In the genomic region with DNA sequence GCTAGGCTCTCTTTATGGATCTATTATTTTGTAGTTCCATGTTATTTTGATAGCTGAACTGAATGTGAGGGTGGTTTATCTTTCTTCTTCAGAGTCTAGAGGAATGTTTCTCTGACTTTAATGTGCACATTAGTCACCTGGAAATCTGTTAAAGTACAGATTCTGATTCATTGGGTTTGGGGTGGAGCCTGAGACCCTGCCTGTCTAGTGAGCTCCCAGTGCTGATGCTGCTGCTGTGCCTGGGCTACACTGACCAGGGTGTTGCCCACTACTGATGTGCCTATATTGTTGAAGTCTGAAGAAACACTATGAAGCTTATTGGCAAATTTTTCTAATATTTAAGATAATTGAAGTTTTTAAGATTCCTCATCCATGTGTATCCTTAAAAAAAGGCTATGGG, we compare ENCODE assay signal across 31 cellular contexts. TPM values are rescaled to one million over a fixed set of nuclear protein-coding genes. Genes with fewer than 3 reads are reported as not detected.
DNase-seq lines count a peak whose midpoint lies in the region; ATAC-seq, FAIRE-seq and TF ChIP-seq lines count a peak whose summit lies in the region.
"Had no signal": no experiment of that assay in that cellular context is flagged by ENCODE, and none has a peak within 500 bp of the region (broad histone marks: within the 10 kb centered on the region; RNA-seq: fewer than 3 reads in every experiment).

No MANE protein-coding gene starts in this region.

- H4K20me1 ChIP-seq in K562 (replicated peaks; ENCODE audit: control insufficient read depth, insufficient read depth, low read length), result no peaks in the 10 kb centered on the region

- no peak overlapping the region for H2BK5ac ChIP-seq in mesenchymal stem cell (ENCODE audit: low read depth, low read length, poor library complexity, severe bottlenecking)

- ATAC-seq in K562, result no peak
- ATAC-seq in HG03460 (IDR thresholded peaks at IDR 0.05; ENCODE audit: unreplicated experiment), result no peak
- no peak for ATAC-seq in right cardiac atrium
- ATAC-seq: GM23338, WTC11 had no signal

- POLR2A ChIA-PET in K562 (lab: Yijun Ruan, JAX), result interaction anchor here (1.7 to 3.0 kb wide), 2 partner anchors 9 to 11 kb away, joined by 5 to 16 read pairs; no protein-coding TSS in a partner anchor

- H2AFZ ChIP-seq in K562 (ENCODE audit: low read depth, low read length), result no peak overlapping the region
- H2AFZ ChIP-seq in mesenchymal stem cell (ENCODE audit: low read depth, low read length), result no peak overlapping the region
- H2AFZ ChIP-seq: GM23338 had no signal

- H3K18ac ChIP-seq in mesenchymal stem cell (ENCODE audit: low read depth in 1 of 2, low read length in 2 of 2), result no peak overlapping the region

- H3K4me1 ChIP-seq in K562 (replicated peaks in 1 of 2; ENCODE audit: control insufficient read depth in 2 of 2, insufficient read depth in 2 of 2, low read length in 2 of 2) (no peaks in the 10 kb centered on the region), mesenchymal stem cell (ENCODE audit: control insufficient read depth, insufficient read depth, low read depth, low read length) (no peaks in the 10 kb centered on the region), right cardiac atrium (ENCODE audit: control insufficient read depth, insufficient read depth, low read length) (no peaks in the 10 kb centered on the region)

- H3K9me1 ChIP-seq in K562 (ENCODE audit: control insufficient read depth, insufficient read depth, low read length), result no peaks in the 10 kb centered on the region

- no peak for TF ChIP-seq EP300 in K562 (IDR thresholded peaks at IDR 0.05; ENCODE audit: low read length)

- DNase-seq in H54 (ENCODE audit: insufficient read length, low spot score) (no peak), RKO (ENCODE audit: low spot score) (peak; percentile 11), K562 (ENCODE audit: extremely low read depth in 1 of 4, low spot score in 3 of 4) (no peak), mesenchymal stem cell (no peak), NCI-H187 (lab: John Stamatoyannopoulos, UW) (no peak), NCI-H1930 (lab: John Stamatoyannopoulos, UW) (no peak), right cardiac atrium (no peak)
- DNase-seq: activated CD4-positive, alpha-beta T cell treated with anti-CD3 and anti-CD28 coated beads, Interleukin-2, amount 10 ng/mL, durations not matched to agents 7 days and 5 days; activated effector memory CD4-positive, alpha-beta T cell treated with anti-CD3 and anti-CD28 coated beads, Interleukin-2, amount 50 U/mL, for 16 hours; activated naive CD8-positive, alpha-beta T cell treated with anti-CD3 and anti-CD28 coated beads for 36 hours; activated T-cell treated with anti-CD3 and anti-CD28 coated beads, Interleukin-2, amount 50 U/mL, for 1 hour; aorta; Caco-2; dermis blood vessel endothelial cell; DMS79; esophagus squamous epithelium; left cardiac atrium; NCI-H146; NCI-H446 treated with DMSO at 0.1 percent for 48 hours; NCI-H774; Peyer's patch; SJCRH30; stimulated activated CD4-positive, alpha-beta T cell treated with anti-CD3 and anti-CD28 coated beads, Interleukin-15, amount 100 ng/mL, for 24 hours; stimulated activated CD4-positive, alpha-beta T cell treated with anti-CD3 and anti-CD28 coated beads, Interleukin-4, amount 100 ng/mL, for 4 hours had no signal

- H3K36me3 ChIP-seq in K562 (ENCODE audit: control insufficient read depth, insufficient read depth, low read length) (peaks cover 94% of the 10 kb centered on the region), mesenchymal stem cell (ENCODE audit: control insufficient read depth in 1 of 2, insufficient read depth in 2 of 2, low read depth in 1 of 2, low read length in 2 of 2) (peaks cover 4 to 85% of the 10 kb centered on the region in 2 experiments)

- H3K9ac ChIP-seq in K562 (ENCODE audit: insufficient read depth in 1 of 2, low read depth in 2 of 2, low read length in 2 of 2) (no peak overlapping the region), mesenchymal stem cell (ENCODE audit: low read length) (no peak overlapping the region)

- H3K4ac ChIP-seq in mesenchymal stem cell (ENCODE audit: low read depth in 1 of 2, low read length in 2 of 2), result no peak overlapping the region

- intact Hi-C loops in K562 (cut with micrococcal nuclease), result no loop called here
- intact Hi-C loops in right cardiac atrium (cut with DNase I), result no loop called here

- in situ Hi-C loops in K562 (cut with MboI), result no loop called here

- no peak overlapping the region for H3K23ac ChIP-seq in mesenchymal stem cell (ENCODE audit: low read length in 2 of 2)

- CTCF ChIA-PET in K562 (lab: Yijun Ruan, JAX; ENCODE audit: low intra/inter-chr PET ratio), result interaction anchor here (0.7 kb wide), 1 partner anchor 25 kb away, joined by 3 read pairs; no protein-coding TSS in a partner anchor

- H2AK5ac ChIP-seq in mesenchymal stem cell (ENCODE audit: low read length, severe bottlenecking), result no peak overlapping the region

- no peak for TF ChIP-seq CTCF in K562 (IDR thresholded peaks at IDR 0.05 in 2 of 3, conservative IDR thresholded peaks at IDR 0.05 in 1 of 3; ENCODE audit: insufficient read depth in 2 of 3, low read depth in 1 of 3, low read length in 3 of 3)

- H3K4me3 ChIP-seq in K562 (no peak overlapping the region), mesenchymal stem cell (ENCODE audit: insufficient read depth in 1 of 2, low read depth in 1 of 2, low read length in 2 of 2) (no peak overlapping the region), right cardiac atrium (ENCODE audit: low read length) (no peak overlapping the region)
- H3K4me3 ChIP-seq: esophagus squamous epithelium, GM23338, lung, Peyer's patch, SJCRH30 had no signal

- H3K4me2 ChIP-seq in K562 (ENCODE audit: insufficient read depth, low read length) (no peak overlapping the region), mesenchymal stem cell (ENCODE audit: low read length, poor library complexity, severe bottlenecking) (no peak overlapping the region)
- H3K4me2 ChIP-seq: GM23338 had no signal

- no peak for TF ChIP-seq POLR2A in H54 (IDR thresholded peaks at IDR 0.05; ENCODE audit: low read depth, low read length)
- TF ChIP-seq POLR2A in K562 (conservative IDR thresholded peaks at IDR 0.05), result no peak

- H3K14ac ChIP-seq in mesenchymal stem cell (ENCODE audit: low read length in 2 of 2), result no peak overlapping the region

- H4K8ac ChIP-seq in mesenchymal stem cell (ENCODE audit: low read length), result no peak overlapping the region

- no peaks in the 10 kb centered on the region for H3K9me3 ChIP-seq in K562 (replicated peaks; ENCODE audit: control insufficient read depth, insufficient read depth, low read depth, low read length)
- no peaks in the 10 kb centered on the region for H3K9me3 ChIP-seq in mesenchymal stem cell (ENCODE audit: control insufficient read depth, low read length)
- H3K9me3 ChIP-seq in right cardiac atrium (ENCODE audit: control insufficient read depth, low read length), result no peaks in the 10 kb centered on the region
- H3K9me3 ChIP-seq: Caco-2, esophagus squamous epithelium, Peyer's patch, SJCRH30 had no signal

- no peak overlapping the region for H2BK120ac ChIP-seq in mesenchymal stem cell (ENCODE audit: low read depth, low read length)

- no peak overlapping the region for H2BK12ac ChIP-seq in mesenchymal stem cell (ENCODE audit: low read length in 2 of 2)

- H3K27ac ChIP-seq in K562 (ENCODE audit: extremely low read depth, low read depth, low read length) (no peak overlapping the region), mesenchymal stem cell (ENCODE audit: low read length, poor library complexity, severe bottlenecking) (no peak overlapping the region), right cardiac atrium (ENCODE audit: low read length) (no peak overlapping the region)
- H3K27ac ChIP-seq: C4-2B, esophagus squamous epithelium, Peyer's patch, SJCRH30 had no signal

- no TSS peak for BruUV-seq in K562 (replicated peaks; lab: Mats Ljungman, UMichigan)

- H3K79me2 ChIP-seq in K562 (ENCODE audit: control insufficient read depth, insufficient read depth, low read length), result peaks cover 8% of the 10 kb centered on the region; the same call in 1 of the 3 replicates

- peak overlapping the region; percentile 64 for H4K91ac ChIP-seq in mesenchymal stem cell (ENCODE audit: low read length)

- no peak for TF ChIP-seq RAD21 in K562 (CRISPR knock-in tag; conservative IDR thresholded peaks at IDR 0.05 in 1 of 2, IDR thresholded peaks at IDR 0.05 in 1 of 2)

- peaks cover 5% of the 10 kb centered on the region for H3K79me1 ChIP-seq in mesenchymal stem cell (replicated peaks; ENCODE audit: low read length, poor library complexity, severe bottlenecking)

- FAIRE-seq in H54 (lab: Jason Lieb, UNC), result peak; percentile 91
- FAIRE-seq in K562 (lab: Jason Lieb, UNC), result no peak
- FAIRE-seq: endometrium, frontal cortex had no signal

- no peak overlapping the region for H2BK15ac ChIP-seq in mesenchymal stem cell (ENCODE audit: low read depth, poor library complexity, severe bottlenecking)

- H3K27me3 ChIP-seq in K562 (ENCODE audit: control insufficient read depth in 2 of 2, insufficient read depth in 2 of 2, low read length in 2 of 2), result no peaks in the 10 kb centered on the region
- H3K27me3 ChIP-seq in mesenchymal stem cell (ENCODE audit: control insufficient read depth in 1 of 2, insufficient read depth in 1 of 2, low read length in 2 of 2), result no peaks in the 10 kb centered on the region
- no peaks in the 10 kb centered on the region for H3K27me3 ChIP-seq in right cardiac atrium (ENCODE audit: control insufficient read depth, insufficient read depth)
- H3K27me3 ChIP-seq: esophagus squamous epithelium, Peyer's patch, SJCRH30 had no signal

TF ChIP-seq in K562, 482 proteins besides CTCF, POLR2A, EP300 and RAD21 (continues in another document):
- TF ChIP-seq CBFA2T3 (IDR thresholded peaks at IDR 0.05), result peak; percentile 13; the same call in 1 of the 2 replicates

RNA-seq across cellular contexts. Expression of a gene that starts 35.9 kb away (rescaled TPM):
- 356 and 908 TPM in 2 replicates for total RNA-seq in K562 (2011; cell fraction: chromatin; rRNA removed; ENCODE audit: low replicate concordance)
- 170 and 219 TPM in 2 replicates for total RNA-seq in K562 (2011; cell fraction: nucleolus; rRNA removed)
- 411 and 563 TPM in 2 replicates for total RNA-seq in K562 (2011; cell fraction: nucleoplasm; rRNA removed)
- 87.9 and 94.5 TPM in 2 replicates for total RNA-seq in K562 (2014; rRNA removed)
- total RNA-seq in K562 (2014; rRNA removed; fragmentation: Illumina TruSeq; extraction: Trizol), result 156 and 168 TPM in 2 replicates
- 126 and 151 TPM in 2 replicates for total RNA-seq in K562 (2015; rRNA removed; fragmentation: Illumina TruSeq; extraction: Trizol)
- 143 and 156 TPM in 2 replicates for total RNA-seq in K562 (2021)
- polyA plus RNA-seq in K562 (2011; rRNA removed), result 374 and 391 TPM in 2 replicates
- polyA plus RNA-seq in K562 (2011; cell fraction: cytosol; rRNA removed), result 28.4 and 93.7 TPM in 2 replicates
- 370 and 950 TPM in 2 replicates for polyA plus RNA-seq in K562 (2011; cell fraction: nucleus; rRNA removed)
- 91.8 and 133 TPM in 2 replicates for polyA plus RNA-seq in K562 (2012)
- polyA plus RNA-seq in K562 (2014; fragmentation: Illumina TruSeq; extraction: Trizol), result 149 and 205 TPM in 2 replicates
- polyA plus RNA-seq in K562 (2014; fragmentation: Nextera tagmentation; extraction: Ambion mirVana), result 100 to 1,000 TPM; 143 to 220 TPM
- 183 and 199 TPM in 2 replicates for polyA plus RNA-seq in K562 (2014; rRNA removed)
- polyA minus RNA-seq in K562 (2011; rRNA and poly(A)+ RNA removed), result 160 and 229 TPM in 2 replicates
- 73.7 and 85.6 TPM in 2 replicates for polyA minus RNA-seq in K562 (2011; cell fraction: cytosol; rRNA and poly(A)+ RNA removed)
- 188 and 382 TPM in 2 replicates for polyA minus RNA-seq in K562 (2011; cell fraction: nucleus; rRNA and poly(A)+ RNA removed)
- polyA plus RNA-seq in mesenchymal stem cell (2013, experiment 1 of 2), result 185 TPM
- 192 TPM for polyA plus RNA-seq in mesenchymal stem cell (2013, experiment 2 of 2)
- 10 to 100 TPM; 81.7 to 94.2 (median 86.4) TPM for total RNA-seq in right cardiac atrium
- 56.3 TPM for polyA plus RNA-seq in right cardiac atrium
